ENCODE assay signal across 11 cellular contexts in the genomic region with DNA sequence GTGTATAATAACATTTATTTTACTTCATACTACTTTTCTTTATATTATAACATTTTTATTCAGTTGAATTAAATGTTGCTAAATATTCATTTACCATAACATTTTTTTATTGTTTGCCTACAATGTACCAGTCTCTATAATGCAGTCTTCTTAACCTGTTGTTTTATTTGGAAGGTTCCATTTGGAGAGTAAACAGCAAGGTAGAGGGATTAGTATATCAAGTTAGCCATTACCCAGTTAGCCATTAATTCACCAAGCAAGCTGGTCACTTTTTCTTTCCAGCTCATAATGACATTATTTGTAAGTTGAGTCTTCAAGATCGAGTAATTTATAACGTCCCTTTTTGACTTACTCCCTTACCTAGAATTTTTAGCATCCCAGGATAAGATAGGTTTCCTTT. TPM values are rescaled to one million over a fixed set of nuclear protein-coding genes. Genes with fewer than 3 reads are reported as not detected.
"Had no signal": no experiment of that assay in that cellular context is flagged by ENCODE, and none has a peak within 500 bp of the region (broad histone marks: within the 10 kb centered on the region; RNA-seq: fewer than 3 reads in every experiment).

No MANE protein-coding gene starts in this region.

- H3K9ac ChIP-seq: GM23248 had no signal

- H3K4me1 ChIP-seq: HAP-1 had no signal

- H3K36me3 ChIP-seq: HAP-1 had no signal

- FAIRE-seq: K562 had no signal

- H3K9me3 ChIP-seq: HAP-1 had no signal

- DNase-seq: GM23248, GOT3, H7, HFFc6, IMR-90 had no signal

- H2AFZ ChIP-seq: GM23248 had no signal

- H3K27ac ChIP-seq: GM23248, HL-60 had no signal

- ATAC-seq: HCT116, K562 had no signal

- H3K4me3 ChIP-seq: GM23248, HAP-1, K562 had no signal

RNA-seq across cellular contexts. Expression of gene NT5C1B, which starts 29.7 kb away (rescaled TPM):
- total RNA-seq: GM23248, H4, H7, HFFc6, HT1080, IMR-90, K562 had no signal
- polyA plus RNA-seq: IMR-90 had no signal
